In the genomic region with DNA sequence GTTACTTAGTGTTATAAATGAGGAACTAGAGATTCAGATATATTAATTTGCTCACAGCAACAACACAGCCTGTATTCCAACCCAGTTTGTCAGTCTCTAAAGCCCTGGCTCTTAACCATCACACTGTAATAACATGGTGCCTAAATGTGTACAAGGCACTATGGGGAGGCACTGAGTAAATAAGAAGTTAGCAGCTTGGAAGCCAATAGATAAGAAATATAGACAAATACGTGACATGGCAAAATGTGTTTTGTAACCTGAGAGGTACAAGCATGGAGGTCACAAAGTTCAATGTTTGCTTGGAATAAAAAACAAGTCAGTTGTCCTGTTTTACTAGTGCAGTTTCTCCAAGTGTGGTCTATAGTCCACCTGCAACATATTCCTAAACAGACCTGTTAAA, we compare ENCODE assay signal across 27 cellular contexts. TPM values are rescaled to one million over a fixed set of nuclear protein-coding genes. Genes with fewer than 3 reads are reported as not detected.
"Had no signal": no experiment of that assay in that cellular context is flagged by ENCODE, and none has a peak within 500 bp of the region (broad histone marks: within the 10 kb centered on the region; RNA-seq: fewer than 3 reads in every experiment).

No MANE protein-coding gene starts in this region.

- H3K9me3 Mint-ChIP-seq: activated CD4-positive, alpha-beta memory T cell treated with anti-CD3 and anti-CD28 coated beads, Interleukin-2, amount 10 ng/mL, durations not matched to agents 7 days and 5 days; activated naive CD4-positive, alpha-beta T cell treated with anti-CD3 and anti-CD28 coated beads, Interleukin-2, amount 50 U/mL, for 72 hours; activated T-cell treated with anti-CD3 and anti-CD28 coated beads, Interleukin-2, amount 50 U/mL, for 4 hours; central memory CD8-positive, alpha-beta T cell; memory B cell; natural killer cell; stimulated activated memory B cell treated with anti-CD40 and anti-IgM and Interleukin-4, amounts not matched to agents 10 μg/mL and 1 μg/mL and 100 μg/mL, for 72 hours had no signal

- H3K4me1 ChIP-seq: esophagus squamous epithelium, left ventricle myocardium inferior had no signal

- H3K27ac Mint-ChIP-seq: activated CD4-positive, alpha-beta memory T cell treated with anti-CD3 and anti-CD28 coated beads, Interleukin-2, amount 10 ng/mL, durations not matched to agents 7 days and 5 days; activated naive CD4-positive, alpha-beta T cell treated with anti-CD3 and anti-CD28 coated beads, Interleukin-2, amount 50 U/mL, for 72 hours; memory B cell; natural killer cell; stimulated activated memory B cell treated with anti-CD40 and anti-IgM and Interleukin-4, amounts not matched to agents 10 μg/mL and 1 μg/mL and 100 μg/mL, for 72 hours had no signal

- H3K4me1 Mint-ChIP-seq: activated CD4-positive, alpha-beta memory T cell treated with anti-CD3 and anti-CD28 coated beads, Interleukin-2, amount 10 ng/mL, durations not matched to agents 7 days and 5 days; central memory CD8-positive, alpha-beta T cell; memory B cell; natural killer cell; stimulated activated memory B cell treated with anti-CD40 and anti-IgM and Interleukin-4, amounts not matched to agents 10 μg/mL and 1 μg/mL and 100 μg/mL, for 72 hours had no signal

- H3K27me3 ChIP-seq: brain microvascular endothelial cell, esophagus squamous epithelium, neutrophil had no signal

- H3K27ac ChIP-seq: brain microvascular endothelial cell, coronary artery, esophagus squamous epithelium, left ventricle myocardium inferior, neutrophil, WERI-Rb-1 had no signal

- H3K9me3 ChIP-seq: esophagus squamous epithelium, left ventricle myocardium inferior, neutrophil had no signal

- FAIRE-seq: endothelial cell of umbilical vein, kidney had no signal

- H3K4me3 ChIP-seq: coronary artery, esophagus squamous epithelium, left ventricle myocardium inferior had no signal

- DNase-seq: activated CD4-positive, alpha-beta memory T cell treated with anti-CD3 and anti-CD28 coated beads, Interleukin-2, amount 10 ng/mL, durations not matched to agents 7 days and 5 days; activated CD4-positive, alpha-beta T cell treated with anti-CD3 and anti-CD28 coated beads for 4 hours; activated effector memory CD4-positive, alpha-beta T cell treated with anti-CD3 and anti-CD28 coated beads, Interleukin-2, amount 50 U/mL, for 16 hours; activated T-cell treated with anti-CD3 and anti-CD28 coated beads, Interleukin-2, amount 50 U/mL, for 4 hours; amygdala; brain microvascular endothelial cell; effector CD4-positive, alpha-beta T cell; esophagus squamous epithelium; hypothalamus; kidney; left ventricle myocardium inferior; natural killer cell; posterior cingulate gyrus; stimulated activated CD4-positive, alpha-beta T cell treated with anti-CD3 and anti-CD28 coated beads, Interleukin-2, amount 100 ng/mL, for 48 hours; WERI-Rb-1 had no signal

- H3K36me3 Mint-ChIP-seq: activated naive CD4-positive, alpha-beta T cell treated with anti-CD3 and anti-CD28 coated beads, Interleukin-2, amount 50 U/mL, for 72 hours; memory B cell; natural killer cell; stimulated activated memory B cell treated with anti-CD40 and anti-IgM and Interleukin-4, amounts not matched to agents 10 μg/mL and 1 μg/mL and 100 μg/mL, for 72 hours had no signal

- H3K36me3 ChIP-seq: brain microvascular endothelial cell, esophagus squamous epithelium, left ventricle myocardium inferior, neutrophil, WERI-Rb-1 had no signal

- H3K4me3 Mint-ChIP-seq: activated CD4-positive, alpha-beta memory T cell treated with anti-CD3 and anti-CD28 coated beads, Interleukin-2, amount 10 ng/mL, durations not matched to agents 7 days and 5 days; activated T-cell treated with anti-CD3 and anti-CD28 coated beads, Interleukin-2, amount 50 U/mL, for 4 hours; central memory CD8-positive, alpha-beta T cell; memory B cell; natural killer cell; stimulated activated memory B cell treated with anti-CD40 and anti-IgM and Interleukin-4, amounts not matched to agents 10 μg/mL and 1 μg/mL and 100 μg/mL, for 72 hours had no signal

- ATAC-seq: activated naive CD4-positive, alpha-beta T cell treated with anti-CD3 and anti-CD28 coated beads, Interleukin-2, amount 50 U/mL, for 72 hours; activated T-cell treated with anti-CD3 and anti-CD28 coated beads, Interleukin-2, amount 50 U/mL, for 4 hours; natural killer cell; stimulated activated memory B cell treated with anti-CD40 and anti-IgM and Interleukin-4, amounts not matched to agents 10 μg/mL and 1 μg/mL and 100 μg/mL, for 72 hours had no signal

RNA-seq across cellular contexts. Expression of a gene that starts 16.3 kb away (rescaled TPM):
- total RNA-seq: activated CD4-positive, alpha-beta memory T cell treated with anti-CD3 and anti-CD28 coated beads, Interleukin-2, amount 10 ng/mL, durations not matched to agents 7 days and 5 days; activated naive CD4-positive, alpha-beta T cell treated with anti-CD3 and anti-CD28 coated beads, Interleukin-2, amount 50 U/mL, for 72 hours; activated T-cell treated with anti-CD3 and anti-CD28 coated beads, Interleukin-2, amount 50 U/mL, for 4 hours; endothelial cell of umbilical vein; esophagus squamous epithelium; glomerular endothelial cell; left ventricle myocardium inferior; mucosa of gallbladder; natural killer cell; skeletal muscle tissue; ureter had no signal
- polyA plus RNA-seq: endothelial cell of umbilical vein had no signal

RNA-seq across cellular contexts. Expression of a gene that starts 21.7 kb away (rescaled TPM):
- total RNA-seq: activated CD4-positive, alpha-beta memory T cell treated with anti-CD3 and anti-CD28 coated beads, Interleukin-2, amount 10 ng/mL, durations not matched to agents 7 days and 5 days; activated naive CD4-positive, alpha-beta T cell treated with anti-CD3 and anti-CD28 coated beads, Interleukin-2, amount 50 U/mL, for 72 hours; activated T-cell treated with anti-CD3 and anti-CD28 coated beads, Interleukin-2, amount 50 U/mL, for 4 hours; endothelial cell of umbilical vein; esophagus squamous epithelium; fibroblast of villous mesenchyme; glomerular endothelial cell; kidney; left ventricle myocardium inferior; mucosa of gallbladder; natural killer cell; skeletal muscle tissue; ureter had no signal
- polyA plus RNA-seq: endothelial cell of umbilical vein had no signal
